In the genomic region with DNA sequence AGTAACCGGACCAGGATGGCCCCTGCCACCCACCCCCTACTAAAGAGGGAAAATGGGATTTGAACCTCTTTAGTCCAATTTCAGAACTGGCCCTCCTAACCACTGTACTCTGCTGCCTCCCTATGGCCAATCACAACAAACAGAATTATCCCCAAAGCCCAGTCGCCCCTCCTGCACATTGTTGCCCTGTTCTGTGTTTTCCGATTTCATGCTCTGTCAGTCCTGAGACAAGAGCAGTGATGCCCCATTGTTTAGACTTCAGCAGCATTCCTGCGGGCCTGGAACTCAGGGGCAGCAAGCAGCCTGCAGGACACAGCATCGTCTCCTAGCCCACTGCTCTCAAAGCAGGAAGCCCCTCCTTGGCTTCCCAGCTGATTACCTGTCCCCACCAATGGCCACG, we compare ENCODE assay signal across 11 cellular contexts. TPM values are rescaled to one million over a fixed set of nuclear protein-coding genes. Genes with fewer than 3 reads are reported as not detected.
DNase-seq lines count a peak whose midpoint lies in the region; ATAC-seq and TF ChIP-seq lines count a peak whose summit lies in the region.
"Had no signal": no experiment of that assay in that cellular context is flagged by ENCODE, and none has a peak within 500 bp of the region (broad histone marks: within the 10 kb centered on the region; RNA-seq: fewer than 3 reads in every experiment).

No MANE protein-coding gene starts in this region.

- H3K4me1 ChIP-seq in uterus: no peaks in the 10 kb centered on the region

- ATAC-seq in SK-N-SH treated with all-trans-retinoic acid at 6 μM for 48 hours (peak; percentile 46; the same call in 2 of the 3 replicates), GM21737 (IDR thresholded peaks at IDR 0.05; ENCODE audit: unreplicated experiment) (no peak)
- ATAC-seq: Right ventricle myocardium inferior had no signal

- in situ Hi-C loops in ACHN (cut with HindIII; ENCODE audit: low pct_ligation_motif_present, low pct_unique_long_range_greater_than_20kb, low sequenced_read_pairs): no loop called here

- DNase-seq in ACHN: peak; percentile 33
- peak; percentile 53 for DNase-seq in iPS-NIHi7 (ENCODE audit: extremely low spot score)
- no peak for DNase-seq in NCI-H187 treated with DMSO at 0.1 percent for 48 hours (lab: John Stamatoyannopoulos, UW)
- DNase-seq in uterus: no peak
- no peak for DNase-seq in NCI-H2171 (lab: John Stamatoyannopoulos, UW)
- DNase-seq: central memory CD4-positive, alpha-beta T cell; MV-4-11 had no signal

- no peaks in the 10 kb centered on the region for H3K27me3 ChIP-seq in uterus

- no peak for TF ChIP-seq POLR2A in uterus (IDR thresholded peaks at IDR 0.05)

- intact Hi-C loops in uterus (cut with DNase I; ENCODE audit: low total_unique reads): no loop called here

- no peaks in the 10 kb centered on the region for H3K36me3 ChIP-seq in uterus

- TF ChIP-seq CTCF in GM12874 (IDR thresholded peaks at IDR 0.05; ENCODE audit: insufficient read depth, low read depth, low read length) (0 out of 2 replicates have a peak, but pooled peaks have one; percentile 11), uterus (IDR thresholded peaks at IDR 0.05) (peak in 1 of 4 experiments; percentile 16)

- H3K9me3 ChIP-seq in uterus: no peaks in the 10 kb centered on the region

- no peak overlapping the region for H3K27ac ChIP-seq in uterus

- no peak overlapping the region for H3K4me3 ChIP-seq in uterus

TF ChIP-seq in SK-N-SH treated with all-trans-retinoic acid at 6 μM for 48 hours, 23 proteins besides CTCF, POLR2A, EP300 and RAD21:
- TF ChIP-seq, protein P1, sequence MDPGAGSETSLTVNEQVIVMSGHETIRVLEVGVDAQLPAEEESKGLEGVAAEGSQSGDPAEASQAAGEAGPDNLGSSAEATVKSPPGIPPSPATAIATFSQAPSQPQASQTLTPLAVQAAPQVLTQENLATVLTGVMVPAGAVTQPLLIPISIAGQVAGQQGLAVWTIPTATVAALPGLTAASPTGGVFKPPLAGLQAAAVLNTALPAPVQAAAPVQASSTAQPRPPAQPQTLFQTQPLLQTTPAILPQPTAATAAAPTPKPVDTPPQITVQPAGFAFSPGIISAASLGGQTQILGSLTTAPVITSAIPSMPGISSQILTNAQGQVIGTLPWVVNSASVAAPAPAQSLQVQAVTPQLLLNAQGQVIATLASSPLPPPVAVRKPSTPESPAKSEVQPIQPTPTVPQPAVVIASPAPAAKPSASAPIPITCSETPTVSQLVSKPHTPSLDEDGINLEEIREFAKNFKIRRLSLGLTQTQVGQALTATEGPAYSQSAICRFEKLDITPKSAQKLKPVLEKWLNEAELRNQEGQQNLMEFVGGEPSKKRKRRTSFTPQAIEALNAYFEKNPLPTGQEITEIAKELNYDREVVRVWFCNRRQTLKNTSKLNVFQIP (CRISPR knock-in tag; IDR thresholded peaks at IDR 0.05; ENCODE audit: borderline replicate concordance, low read depth): no peak
- no peak for TF ChIP-seq RARB (CRISPR knock-in tag; IDR thresholded peaks at IDR 0.05)
- TF ChIP-seq ZNF8 (CRISPR knock-in tag; IDR thresholded peaks at IDR 0.05): no peak
- TF ChIP-seq, protein P2, sequence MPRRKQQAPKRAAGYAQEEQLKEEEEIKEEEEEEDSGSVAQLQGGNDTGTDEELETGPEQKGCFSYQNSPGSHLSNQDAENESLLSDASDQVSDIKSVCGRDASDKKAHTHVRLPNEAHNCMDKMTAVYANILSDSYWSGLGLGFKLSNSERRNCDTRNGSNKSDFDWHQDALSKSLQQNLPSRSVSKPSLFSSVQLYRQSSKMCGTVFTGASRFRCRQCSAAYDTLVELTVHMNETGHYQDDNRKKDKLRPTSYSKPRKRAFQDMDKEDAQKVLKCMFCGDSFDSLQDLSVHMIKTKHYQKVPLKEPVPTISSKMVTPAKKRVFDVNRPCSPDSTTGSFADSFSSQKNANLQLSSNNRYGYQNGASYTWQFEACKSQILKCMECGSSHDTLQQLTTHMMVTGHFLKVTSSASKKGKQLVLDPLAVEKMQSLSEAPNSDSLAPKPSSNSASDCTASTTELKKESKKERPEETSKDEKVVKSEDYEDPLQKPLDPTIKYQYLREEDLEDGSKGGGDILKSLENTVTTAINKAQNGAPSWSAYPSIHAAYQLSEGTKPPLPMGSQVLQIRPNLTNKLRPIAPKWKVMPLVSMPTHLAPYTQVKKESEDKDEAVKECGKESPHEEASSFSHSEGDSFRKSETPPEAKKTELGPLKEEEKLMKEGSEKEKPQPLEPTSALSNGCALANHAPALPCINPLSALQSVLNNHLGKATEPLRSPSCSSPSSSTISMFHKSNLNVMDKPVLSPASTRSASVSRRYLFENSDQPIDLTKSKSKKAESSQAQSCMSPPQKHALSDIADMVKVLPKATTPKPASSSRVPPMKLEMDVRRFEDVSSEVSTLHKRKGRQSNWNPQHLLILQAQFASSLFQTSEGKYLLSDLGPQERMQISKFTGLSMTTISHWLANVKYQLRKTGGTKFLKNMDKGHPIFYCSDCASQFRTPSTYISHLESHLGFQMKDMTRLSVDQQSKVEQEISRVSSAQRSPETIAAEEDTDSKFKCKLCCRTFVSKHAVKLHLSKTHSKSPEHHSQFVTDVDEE (CRISPR knock-in tag; IDR thresholded peaks at IDR 0.05): no peak
- no peak for TF ChIP-seq BACH2 (CRISPR knock-in tag; IDR thresholded peaks at IDR 0.05; ENCODE audit: borderline replicate concordance)
- TF ChIP-seq ISL1 (CRISPR knock-in tag; IDR thresholded peaks at IDR 0.05): no peak
- TF ChIP-seq, protein P3, sequence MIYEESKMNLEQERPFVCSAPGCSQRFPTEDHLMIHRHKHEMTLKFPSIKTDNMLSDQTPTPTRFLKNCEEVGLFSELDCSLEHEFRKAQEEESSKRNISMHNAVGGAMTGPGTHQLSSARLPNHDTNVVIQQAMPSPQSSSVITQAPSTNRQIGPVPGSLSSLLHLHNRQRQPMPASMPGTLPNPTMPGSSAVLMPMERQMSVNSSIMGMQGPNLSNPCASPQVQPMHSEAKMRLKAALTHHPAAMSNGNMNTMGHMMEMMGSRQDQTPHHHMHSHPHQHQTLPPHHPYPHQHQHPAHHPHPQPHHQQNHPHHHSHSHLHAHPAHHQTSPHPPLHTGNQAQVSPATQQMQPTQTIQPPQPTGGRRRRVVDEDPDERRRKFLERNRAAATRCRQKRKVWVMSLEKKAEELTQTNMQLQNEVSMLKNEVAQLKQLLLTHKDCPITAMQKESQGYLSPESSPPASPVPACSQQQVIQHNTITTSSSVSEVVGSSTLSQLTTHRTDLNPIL (CRISPR knock-in tag; IDR thresholded peaks at IDR 0.05; ENCODE audit: low read depth): no peak
- no peak for TF ChIP-seq GLIS3 (CRISPR knock-in tag; IDR thresholded peaks at IDR 0.05)
- TF ChIP-seq PPARA (CRISPR knock-in tag; IDR thresholded peaks at IDR 0.05; ENCODE audit: borderline replicate concordance): no peak
- no peak for TF ChIP-seq ZFP30 (CRISPR knock-in tag; IDR thresholded peaks at IDR 0.05)
- no peak for TF ChIP-seq TOX (CRISPR knock-in tag; IDR thresholded peaks at IDR 0.05; ENCODE audit: borderline replicate concordance)
- TF ChIP-seq ZNF565 (CRISPR knock-in tag; conservative IDR thresholded peaks at IDR 0.05; ENCODE audit: low read depth): no peak
- no peak for TF ChIP-seq ARNTL (CRISPR knock-in tag; IDR thresholded peaks at IDR 0.05; ENCODE audit: borderline replicate concordance, low read depth)
- TF ChIP-seq, protein P4, sequence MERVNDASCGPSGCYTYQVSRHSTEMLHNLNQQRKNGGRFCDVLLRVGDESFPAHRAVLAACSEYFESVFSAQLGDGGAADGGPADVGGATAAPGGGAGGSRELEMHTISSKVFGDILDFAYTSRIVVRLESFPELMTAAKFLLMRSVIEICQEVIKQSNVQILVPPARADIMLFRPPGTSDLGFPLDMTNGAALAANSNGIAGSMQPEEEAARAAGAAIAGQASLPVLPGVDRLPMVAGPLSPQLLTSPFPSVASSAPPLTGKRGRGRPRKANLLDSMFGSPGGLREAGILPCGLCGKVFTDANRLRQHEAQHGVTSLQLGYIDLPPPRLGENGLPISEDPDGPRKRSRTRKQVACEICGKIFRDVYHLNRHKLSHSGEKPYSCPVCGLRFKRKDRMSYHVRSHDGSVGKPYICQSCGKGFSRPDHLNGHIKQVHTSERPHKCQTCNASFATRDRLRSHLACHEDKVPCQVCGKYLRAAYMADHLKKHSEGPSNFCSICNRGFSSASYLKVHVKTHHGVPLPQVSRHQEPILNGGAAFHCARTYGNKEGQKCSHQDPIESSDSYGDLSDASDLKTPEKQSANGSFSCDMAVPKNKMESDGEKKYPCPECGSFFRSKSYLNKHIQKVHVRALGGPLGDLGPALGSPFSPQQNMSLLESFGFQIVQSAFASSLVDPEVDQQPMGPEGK (CRISPR knock-in tag; IDR thresholded peaks at IDR 0.05; ENCODE audit: borderline replicate concordance): no peak
- TF ChIP-seq TCF4 (CRISPR knock-in tag; IDR thresholded peaks at IDR 0.05; ENCODE audit: borderline replicate concordance): no peak

RNA-seq across cellular contexts. Expression of a gene that starts 20.5 kb away (rescaled TPM):
- total RNA-seq in uterus: 10 to 100 TPM; 19.7 to 73.3 (median 38.5) TPM

RNA-seq across cellular contexts. Expression of a gene that starts 33.0 kb away (rescaled TPM):
- 100 to 1,000 TPM in 1 of 4 donors, 10 to 100 TPM in 3; 30.0 to 108 (median 67.3) TPM for total RNA-seq in uterus

RNA-seq across cellular contexts. Expression of a gene that starts 44.7 kb away (rescaled TPM):
- total RNA-seq in uterus: 1 to 10 TPM in 3 of 4 donors, not detected in 1; 1.8 to 3.2 (median 3.2) TPM

RNA-seq across cellular contexts. Expression of a gene that starts 48.1 kb away (rescaled TPM):
- total RNA-seq in uterus: 1 to 10 TPM in 1 of 4 donors, under 1 TPM in 1, not detected in 2; 0.70 to 1.2 TPM
- total RNA-seq: Right ventricle myocardium inferior had no signal

RNA-seq across cellular contexts. Expression of a gene that starts 49.7 kb away (rescaled TPM):
- 10 to 100 TPM; 32.5 to 77.9 (median 68.1) TPM for total RNA-seq in uterus

Comparison
In these comparisons a context has a peak if more than half of its experiments do, and no peak if none do; other contexts are left out.
1. DNase-seq: peak in ACHN (single experiment) and iPS-NIHi7 (single experiment); none in NCI-H187 treated with DMSO at 0.1 percent for 48 hours (single experiment), uterus (0 of 2) and NCI-H2171 (single experiment).